ENCODE assay signal across 8 cellular contexts in the genomic region with DNA sequence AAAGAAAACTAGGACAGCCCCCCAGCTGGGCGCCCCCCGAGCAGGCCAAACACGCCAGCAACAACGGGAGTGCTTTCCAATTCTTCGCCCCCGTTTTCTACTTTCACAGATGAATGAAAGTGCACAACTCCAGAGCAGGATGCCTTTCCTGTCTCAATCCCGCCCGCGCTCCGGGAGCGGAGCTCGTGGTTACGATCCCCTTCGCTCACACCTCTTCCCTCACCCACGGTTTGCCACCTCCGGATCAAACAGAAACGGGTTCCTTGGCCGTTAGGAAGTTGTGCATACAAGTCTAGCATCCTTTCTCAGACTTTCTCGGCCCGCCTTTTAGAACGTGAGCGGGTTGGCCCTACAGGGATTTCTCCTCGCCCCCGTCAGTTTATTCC. TPM values are rescaled to one million over a fixed set of nuclear protein-coding genes. Genes with fewer than 3 reads are reported as not detected.
DNase-seq lines count a peak whose midpoint lies in the region; ATAC-seq and TF ChIP-seq lines count a peak whose summit lies in the region.

No MANE protein-coding gene starts in this region.

- no peaks in the 10 kb centered on the region for H3K9me3 Mint-ChIP-seq in mesothelial cell of epicardium

- H3K4me1 Mint-ChIP-seq in mesothelial cell of epicardium, result peaks cover 31% of the 10 kb centered on the region

- TF ChIP-seq CTCF in HL-60 (IDR thresholded peaks at IDR 0.05; ENCODE audit: insufficient read depth, low read length), result no peak
- no peak for TF ChIP-seq CTCF in mesothelial cell of epicardium (IDR thresholded peaks at IDR 0.05; ENCODE audit: unreplicated experiment)
- TF ChIP-seq CTCF in GM13977 (IDR thresholded peaks at IDR 0.05; ENCODE audit: extremely low read depth, insufficient read depth, missing control alignments), result no peak

- no peaks in the 10 kb centered on the region for H3K27me3 Mint-ChIP-seq in mesothelial cell of epicardium (ENCODE audit: low read depth)

- H3K36me3 ChIP-seq in subcutaneous abdominal adipose tissue (ENCODE audit: control insufficient read depth in 5 of 5, insufficient read depth in 5 of 5, low read length in 5 of 5), result no peaks in the 10 kb centered on the region

- H3K9me3 ChIP-seq in subcutaneous abdominal adipose tissue (ENCODE audit: control insufficient read depth in 5 of 5, low read length in 5 of 5), result no peaks in the 10 kb centered on the region

- no peak overlapping the region for H3K4me3 Mint-ChIP-seq in mesothelial cell of epicardium

- H3K27me3 ChIP-seq in HL-60 (ENCODE audit: insufficient read depth, poor library complexity, severe bottlenecking), result no peaks in the 10 kb centered on the region
- no peaks in the 10 kb centered on the region for H3K27me3 ChIP-seq in subcutaneous abdominal adipose tissue (ENCODE audit: control insufficient read depth in 5 of 5, insufficient read depth in 4 of 5, low read length in 5 of 5)

- in situ Hi-C loops in GM13977 (cut with MboI; ENCODE audit: low pct_unique_long_range_greater_than_20kb, low sequenced_read_pairs, unreplicated experiment), result no loop called here

- H3K9ac ChIP-seq in subcutaneous abdominal adipose tissue (ENCODE audit: low read length in 5 of 5), result peak overlapping the region; percentile 23 to 80 (median 75)

- no peaks in the 10 kb centered on the region for H3K36me3 Mint-ChIP-seq in mesothelial cell of epicardium

- peak overlapping the region; percentile 84 for H3K4me3 ChIP-seq in HL-60 (replicated peaks; ENCODE audit: insufficient read depth, low read length)
- peak overlapping the region; percentile 81 to 98 (median 89) for H3K4me3 ChIP-seq in subcutaneous abdominal adipose tissue (ENCODE audit: low read depth in 1 of 5, low read length in 5 of 5)

- H3K27ac Mint-ChIP-seq in mesothelial cell of epicardium, result no peak overlapping the region

- H3K4me1 ChIP-seq in subcutaneous abdominal adipose tissue (ENCODE audit: control insufficient read depth in 5 of 5, insufficient read depth in 5 of 5, low read length in 5 of 5), result peaks cover 3 to 23% (median 17%) of the 10 kb centered on the region in 5 donors

- peak; percentile 53 for DNase-seq in COLO668 (lab: John Stamatoyannopoulos, UW; ENCODE audit: unreplicated experiment)
- peak; percentile 32 to 37 for DNase-seq in HL-60 (ENCODE audit: low read depth in 1 of 2, low spot score in 1 of 2)
- DNase-seq in SW480 (ENCODE audit: low spot score), result peak; percentile 58
- peak; percentile 80 for DNase-seq in ecto neural progenitor cell (ENCODE audit: low spot score)
- DNase-seq in mesothelial cell of epicardium (ENCODE audit: low spot score in 2 of 2, unreplicated experiment in 2 of 2), result peak; percentile 37 to 67
- DNase-seq in GM13977 (ENCODE audit: low spot score), result no peak

- ATAC-seq in HG03159 (IDR thresholded peaks at IDR 0.05; ENCODE audit: unreplicated experiment), result no peak

- peak overlapping the region; percentile 79 for H3K27ac ChIP-seq in HL-60 (replicated peaks)
- peak overlapping the region; percentile 63 for H3K27ac ChIP-seq in subcutaneous abdominal adipose tissue (ENCODE audit: low read depth, low read length)

RNA-seq across cellular contexts. Expression of a gene that starts 0.7 kb away (rescaled TPM):
- 59.6 to 64.0 TPM (median 61.7 TPM) in 3 replicates for total RNA-seq in mesothelial cell of epicardium

RNA-seq across cellular contexts. Expression of a gene that starts 1.2 kb away (rescaled TPM):
- 13.3 to 15.2 TPM (median 15.1 TPM) in 3 replicates for total RNA-seq in mesothelial cell of epicardium

RNA-seq across cellular contexts. Expression of a gene that starts 47.6 kb away (rescaled TPM):
- 23.0 to 25.3 TPM (median 24.4 TPM) in 3 replicates for total RNA-seq in mesothelial cell of epicardium

RNA-seq across cellular contexts. Expression of a gene that starts 55.5 kb away (rescaled TPM):
- 16.1 to 16.4 TPM (median 16.4 TPM) in 3 replicates for total RNA-seq in mesothelial cell of epicardium
